ENCODE assay signal across 14 cellular contexts in the genomic region with DNA sequence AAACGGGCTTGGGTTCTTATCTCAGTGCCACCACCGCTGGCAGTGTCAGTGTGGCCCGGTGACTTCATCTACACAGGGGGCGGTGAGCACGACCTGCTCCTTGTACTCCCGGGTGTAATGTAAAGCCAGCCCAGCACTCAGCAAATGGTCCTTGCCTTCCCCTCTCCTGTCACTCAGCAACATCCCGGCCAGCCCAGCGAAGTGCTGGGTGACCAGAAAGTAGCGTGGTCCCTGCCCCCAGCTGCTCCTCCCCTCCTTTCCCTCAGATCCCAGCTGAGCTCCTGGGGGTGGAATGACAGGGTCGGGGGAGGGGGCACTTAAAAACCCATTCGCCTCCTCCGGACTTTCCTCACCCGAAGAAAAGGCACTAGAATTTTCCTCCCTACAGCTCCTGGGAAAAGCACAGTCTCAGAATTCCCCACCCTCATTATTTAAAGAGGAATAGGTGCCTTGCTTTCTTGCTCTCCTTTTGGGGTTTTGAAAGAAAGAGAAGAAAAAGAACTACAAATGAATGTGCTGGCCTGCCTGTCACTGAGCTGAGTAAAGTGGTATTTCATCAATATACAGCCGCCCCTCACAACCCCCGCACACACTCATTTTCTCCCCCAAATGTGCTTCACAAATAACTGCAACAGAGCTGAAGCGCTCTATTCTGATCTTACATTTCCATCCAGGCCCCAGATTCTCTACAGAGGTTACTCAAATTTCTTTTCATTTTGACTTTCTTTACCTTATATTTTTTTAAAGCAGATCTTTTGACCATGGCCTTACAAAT. TPM values are rescaled to one million over a fixed set of nuclear protein-coding genes. Genes with fewer than 3 reads are reported as not detected.
DNase-seq lines count a peak whose midpoint lies in the region; ATAC-seq lines count a peak whose summit lies in the region.
"Had no signal": no experiment of that assay in that cellular context is flagged by ENCODE, and none has a peak within 500 bp of the region (broad histone marks: within the 10 kb centered on the region; RNA-seq: fewer than 3 reads in every experiment).

No MANE protein-coding gene starts in this region.

- no peak overlapping the region for H4K91ac ChIP-seq in neuronal stem cell (ENCODE audit: low read depth, low read length, poor library complexity)

- H2AFZ ChIP-seq in neuronal stem cell (ENCODE audit: low read length): peak overlapping the region; percentile 46
- H2AFZ ChIP-seq: hepatocyte had no signal

- H3K27ac Mint-ChIP-seq in activated CD4-positive, alpha-beta memory T cell treated with anti-CD3 and anti-CD28 coated beads for 36 hours: peak overlapping the region; percentile 76
- H3K27ac Mint-ChIP-seq in activated CD4-positive, alpha-beta memory T cell treated with anti-CD3 and anti-CD28 coated beads, Interleukin-2, amount 10 ng/mL, durations not matched to agents 7 days and 5 days: no peak overlapping the region
- H3K27ac Mint-ChIP-seq in activated naive CD8-positive, alpha-beta T cell treated with anti-CD3 and anti-CD28 coated beads, Interleukin-2, amount 50 U/mL, for 24 hours: peak overlapping the region; percentile 72
- no peak overlapping the region for H3K27ac Mint-ChIP-seq in T-helper 2 cell treated with Interferon-gamma antibody and Interleukin-4, amounts not matched to agents 5 μg/mL and 100 μg/mL, for 36 hours

- no peaks in the 10 kb centered on the region for H3K36me3 Mint-ChIP-seq in activated CD4-positive, alpha-beta memory T cell treated with anti-CD3 and anti-CD28 coated beads for 36 hours
- no peaks in the 10 kb centered on the region for H3K36me3 Mint-ChIP-seq in activated CD4-positive, alpha-beta memory T cell treated with anti-CD3 and anti-CD28 coated beads, Interleukin-2, amount 10 ng/mL, durations not matched to agents 7 days and 5 days (ENCODE audit: low read depth)
- no peaks in the 10 kb centered on the region for H3K36me3 Mint-ChIP-seq in activated naive CD8-positive, alpha-beta T cell treated with anti-CD3 and anti-CD28 coated beads, Interleukin-2, amount 50 U/mL, for 24 hours (ENCODE audit: low read depth)
- no peaks in the 10 kb centered on the region for H3K36me3 Mint-ChIP-seq in T-helper 2 cell treated with Interferon-gamma antibody and Interleukin-4, amounts not matched to agents 5 μg/mL and 100 μg/mL, for 36 hours (ENCODE audit: low read depth)

- H4K8ac ChIP-seq in neuronal stem cell (ENCODE audit: low read depth, low read length): no peak overlapping the region

- H3K27me3 ChIP-seq in H7 (ENCODE audit: control insufficient read depth, insufficient read depth, low read length) (peaks cover 17% of the 10 kb centered on the region), neuronal stem cell (ENCODE audit: control insufficient read depth in 3 of 3, insufficient read depth in 3 of 3, low read depth in 1 of 3, low read length in 3 of 3) (peaks cover 0 to 17% (median 2%) of the 10 kb centered on the region in 3 experiments)

- H2BK5ac ChIP-seq in neuronal stem cell (ENCODE audit: low read length): peak overlapping the region; percentile 35

- H3K4me1 ChIP-seq in neuronal stem cell (ENCODE audit: control insufficient read depth in 2 of 2, insufficient read depth in 1 of 2, low read depth in 1 of 2, low read length in 2 of 2): peaks cover 27 to 32% of the 10 kb centered on the region in 2 donors

- no peak overlapping the region for H3K4me2 ChIP-seq in neuronal stem cell (ENCODE audit: insufficient read depth, low read length, poor library complexity, severe bottlenecking)
- H3K4me2 ChIP-seq: hepatocyte had no signal

- no peaks in the 10 kb centered on the region for H3K36me3 ChIP-seq in H7 (replicated peaks; ENCODE audit: control insufficient read depth, insufficient read depth, low read length)
- no peaks in the 10 kb centered on the region for H3K36me3 ChIP-seq in neuronal stem cell (replicated peaks in 1 of 2; ENCODE audit: control insufficient read depth in 2 of 2, insufficient read depth in 2 of 2, low read length in 2 of 2)
- H3K36me3 ChIP-seq: left ventricle myocardium inferior had no signal

- no peak overlapping the region for H3K4ac ChIP-seq in neuronal stem cell (ENCODE audit: low read length)

- peak overlapping the region; percentile 60 for H3K9ac ChIP-seq in neuronal stem cell (ENCODE audit: low read depth, low read length, poor library complexity)

- no peak overlapping the region for H2BK15ac ChIP-seq in neuronal stem cell (ENCODE audit: low read length)

- H3K9me3 ChIP-seq in neuronal stem cell (replicated peaks in 1 of 2; ENCODE audit: control insufficient read depth in 2 of 2, insufficient read depth in 1 of 2, low read depth in 1 of 2, low read length in 2 of 2): no peaks in the 10 kb centered on the region
- H3K9me3 ChIP-seq: left ventricle myocardium inferior had no signal

- DNase-seq in activated CD4-positive, alpha-beta memory T cell treated with anti-CD3 and anti-CD28 coated beads for 36 hours: peak; percentile 68
- no peak for DNase-seq in activated CD4-positive, alpha-beta memory T cell treated with anti-CD3 and anti-CD28 coated beads, Interleukin-2, amount 10 ng/mL, durations not matched to agents 7 days and 5 days
- peak; percentile 69 for DNase-seq in H7
- DNase-seq in activated naive CD8-positive, alpha-beta T cell treated with anti-CD3 and anti-CD28 coated beads, Interleukin-2, amount 50 U/mL, for 24 hours: no peak
- no peak for DNase-seq in neuronal stem cell (ENCODE audit: low spot score)
- DNase-seq in T-helper 2 cell treated with Interferon-gamma antibody and Interleukin-4, amounts not matched to agents 5 μg/mL and 100 μg/mL, for 36 hours (ENCODE audit: low spot score): no peak
- no peak for DNase-seq in NOMO-1 treated with dmso at 0.1 percent for 144 hours (lab: John Stamatoyannopoulos, UW; ENCODE audit: unreplicated experiment)
- no peak for DNase-seq in posterior vena cava (ENCODE audit: low spot score)
- DNase-seq: activated CD4-positive, CD25-positive, alpha-beta regulatory T cell; activated gamma-delta T cell treated with Interleukin-2 at 50 U/mL for 16 hours; left ventricle myocardium inferior; NCI-H2029 treated with DMSO at 0.1 percent for 48 hours had no signal

- peaks cover 24% of the 10 kb centered on the region for H3K27me3 Mint-ChIP-seq in activated CD4-positive, alpha-beta memory T cell treated with anti-CD3 and anti-CD28 coated beads for 36 hours
- peaks cover 25% of the 10 kb centered on the region for H3K27me3 Mint-ChIP-seq in activated CD4-positive, alpha-beta memory T cell treated with anti-CD3 and anti-CD28 coated beads, Interleukin-2, amount 10 ng/mL, durations not matched to agents 7 days and 5 days
- H3K27me3 Mint-ChIP-seq in activated naive CD8-positive, alpha-beta T cell treated with anti-CD3 and anti-CD28 coated beads, Interleukin-2, amount 50 U/mL, for 24 hours: peaks cover 19% of the 10 kb centered on the region
- peaks cover 5% of the 10 kb centered on the region for H3K27me3 Mint-ChIP-seq in T-helper 2 cell treated with Interferon-gamma antibody and Interleukin-4, amounts not matched to agents 5 μg/mL and 100 μg/mL, for 36 hours (ENCODE audit: low read depth)

- no peak overlapping the region for H2BK120ac ChIP-seq in neuronal stem cell (ENCODE audit: low read depth, low read length)

- peaks cover 5% of the 10 kb centered on the region for H3K79me1 ChIP-seq in neuronal stem cell (ENCODE audit: low read depth, low read length)

- H2AK5ac ChIP-seq in neuronal stem cell (ENCODE audit: low read depth, low read length): peak overlapping the region; percentile 76

- no peaks in the 10 kb centered on the region for H3K9me3 Mint-ChIP-seq in activated CD4-positive, alpha-beta memory T cell treated with anti-CD3 and anti-CD28 coated beads for 36 hours
- H3K9me3 Mint-ChIP-seq in activated CD4-positive, alpha-beta memory T cell treated with anti-CD3 and anti-CD28 coated beads, Interleukin-2, amount 10 ng/mL, durations not matched to agents 7 days and 5 days: no peaks in the 10 kb centered on the region
- no peaks in the 10 kb centered on the region for H3K9me3 Mint-ChIP-seq in activated naive CD8-positive, alpha-beta T cell treated with anti-CD3 and anti-CD28 coated beads, Interleukin-2, amount 50 U/mL, for 24 hours
- no peaks in the 10 kb centered on the region for H3K9me3 Mint-ChIP-seq in T-helper 2 cell treated with Interferon-gamma antibody and Interleukin-4, amounts not matched to agents 5 μg/mL and 100 μg/mL, for 36 hours

- peak overlapping the region; percentile 80 for H3K18ac ChIP-seq in neuronal stem cell (ENCODE audit: low read length)

- no peak overlapping the region for H2BK12ac ChIP-seq in neuronal stem cell (ENCODE audit: low read length)

- intact Hi-C loops in activated CD4-positive, alpha-beta memory T cell treated with anti-CD3 and anti-CD28 coated beads for 36 hours (cut with micrococcal nuclease): loop anchor here (1.0 to 2.0 kb wide), 2 partner anchors 14 to 78 kb away; no protein-coding TSS in a partner anchor
- intact Hi-C loops in posterior vena cava (cut with DNase I): no loop called here

- no peak overlapping the region for H3K4me3 Mint-ChIP-seq in activated CD4-positive, alpha-beta memory T cell treated with anti-CD3 and anti-CD28 coated beads for 36 hours
- no peak overlapping the region for H3K4me3 Mint-ChIP-seq in activated CD4-positive, alpha-beta memory T cell treated with anti-CD3 and anti-CD28 coated beads, Interleukin-2, amount 10 ng/mL, durations not matched to agents 7 days and 5 days
- H3K4me3 Mint-ChIP-seq in activated naive CD8-positive, alpha-beta T cell treated with anti-CD3 and anti-CD28 coated beads, Interleukin-2, amount 50 U/mL, for 24 hours: peak overlapping the region; percentile 29
- no peak overlapping the region for H3K4me3 Mint-ChIP-seq in T-helper 2 cell treated with Interferon-gamma antibody and Interleukin-4, amounts not matched to agents 5 μg/mL and 100 μg/mL, for 36 hours

- ATAC-seq in activated naive CD8-positive, alpha-beta T cell treated with anti-CD3 and anti-CD28 coated beads, Interleukin-2, amount 50 U/mL, for 24 hours: peak; percentile 66

- H3K4me3 ChIP-seq in H7 (ENCODE audit: insufficient read depth, low read depth, low read length): no peak overlapping the region
- no peak overlapping the region for H3K4me3 ChIP-seq in neuronal stem cell (ENCODE audit: low read length in 2 of 2)
- H3K4me3 ChIP-seq: hepatocyte, left ventricle myocardium inferior had no signal

- H3K23ac ChIP-seq in neuronal stem cell (ENCODE audit: low read depth, low read length, poor library complexity): peak overlapping the region; percentile 17

- H3K4me1 Mint-ChIP-seq in activated CD4-positive, alpha-beta memory T cell treated with anti-CD3 and anti-CD28 coated beads for 36 hours (ENCODE audit: low read depth): peaks cover 38% of the 10 kb centered on the region
- H3K4me1 Mint-ChIP-seq in activated CD4-positive, alpha-beta memory T cell treated with anti-CD3 and anti-CD28 coated beads, Interleukin-2, amount 10 ng/mL, durations not matched to agents 7 days and 5 days: peaks cover 14% of the 10 kb centered on the region
- peaks cover 68% of the 10 kb centered on the region for H3K4me1 Mint-ChIP-seq in activated naive CD8-positive, alpha-beta T cell treated with anti-CD3 and anti-CD28 coated beads, Interleukin-2, amount 50 U/mL, for 24 hours
- peaks cover 3% of the 10 kb centered on the region for H3K4me1 Mint-ChIP-seq in T-helper 2 cell treated with Interferon-gamma antibody and Interleukin-4, amounts not matched to agents 5 μg/mL and 100 μg/mL, for 36 hours (ENCODE audit: low read depth)

- CTCF ChIA-PET in activated CD4-positive, alpha-beta memory T cell treated with anti-CD3 and anti-CD28 coated beads for 36 hours (lab: Charles Lee): interaction anchor here (1.2 to 2.8 kb wide), 4 partner anchors 11 to 126 kb away, joined by 3 to 11 read pairs (median 5); no protein-coding TSS in a partner anchor
- CTCF ChIA-PET in activated CD4-positive, alpha-beta memory T cell treated with anti-CD3 and anti-CD28 coated beads, Interleukin-2, amount 10 ng/mL, durations not matched to agents 7 days and 5 days (lab: Charles Lee): interaction anchor here (0.7 to 2.0 kb wide), 2 partner anchors 15 to 258 kb away, joined by 3 to 8 read pairs; no protein-coding TSS in a partner anchor

- no peak overlapping the region for H3K27ac ChIP-seq in neuronal stem cell (replicated peaks; ENCODE audit: low read length)
- H3K27ac ChIP-seq: epithelial cell of prostate, hepatocyte had no signal

- WGBS in neuronal stem cell (ENCODE audit: extremely low coverage in 2 of 2, insufficient read length in 2 of 2, insufficient replicate concordance in 1 of 2), 2 donors: no CpG with 5 or more reads among the region's 16 CpGs

- H3K14ac ChIP-seq in neuronal stem cell (ENCODE audit: low read length): no peak overlapping the region

- POLR2A ChIA-PET in activated CD4-positive, alpha-beta memory T cell treated with anti-CD3 and anti-CD28 coated beads for 36 hours (lab: Charles Lee): interaction anchor here (1.3 kb wide), 1 partner anchor 13 kb away, joined by 4 read pairs; no protein-coding TSS in a partner anchor
- POLR2A ChIA-PET in activated CD4-positive, alpha-beta memory T cell treated with anti-CD3 and anti-CD28 coated beads, Interleukin-2, amount 10 ng/mL, durations not matched to agents 7 days and 5 days (lab: Charles Lee): no interaction called here

RNA-seq across cellular contexts. Expression of gene KCNN3, which starts 7.0 kb away (rescaled TPM):
- total RNA-seq in activated CD4-positive, alpha-beta memory T cell treated with anti-CD3 and anti-CD28 coated beads for 36 hours: under 1 TPM; 0.02 to 0.14 TPM
- total RNA-seq in activated CD4-positive, alpha-beta memory T cell treated with anti-CD3 and anti-CD28 coated beads, Interleukin-2, amount 10 ng/mL, durations not matched to agents 7 days and 5 days: under 1 TPM in 1 of 2 experiments, not detected in 1; 0.10 TPM
- 0.18 and 0.62 TPM in 2 replicates for total RNA-seq in H7 (2014; rRNA removed; shearing (Covaris generic))
- polyA plus RNA-seq in neuronal stem cell (2013, experiment 1 of 2): 3.7 TPM
- 4.2 TPM for polyA plus RNA-seq in neuronal stem cell (2013, experiment 2 of 2)
- 1 to 10 TPM; 1.9 to 2.0 TPM for total RNA-seq in posterior vena cava

Comparison
In these comparisons a context has a peak if more than half of its experiments do, and no peak if none do; other contexts are left out.
1. DNase-seq: peak in activated CD4-positive, alpha-beta memory T cell treated with anti-CD3 and anti-CD28 coated beads for 36 hours (single experiment) and H7 (single experiment); none in activated CD4-positive, alpha-beta memory T cell treated with anti-CD3 and anti-CD28 coated beads, Interleukin-2, amount 10 ng/mL, durations not matched to agents 7 days and 5 days (single experiment), activated naive CD8-positive, alpha-beta T cell treated with anti-CD3 and anti-CD28 coated beads, Interleukin-2, amount 50 U/mL, for 24 hours (single experiment), neuronal stem cell (single experiment), T-helper 2 cell treated with Interferon-gamma antibody and Interleukin-4, amounts not matched to agents 5 μg/mL and 100 μg/mL, for 36 hours (single experiment), NOMO-1 treated with dmso at 0.1 percent for 144 hours (single experiment) and posterior vena cava (single experiment).
2. H3K27ac Mint-ChIP-seq: peak in activated CD4-positive, alpha-beta memory T cell treated with anti-CD3 and anti-CD28 coated beads for 36 hours (single experiment) and activated naive CD8-positive, alpha-beta T cell treated with anti-CD3 and anti-CD28 coated beads, Interleukin-2, amount 50 U/mL, for 24 hours (single experiment); none in activated CD4-positive, alpha-beta memory T cell treated with anti-CD3 and anti-CD28 coated beads, Interleukin-2, amount 10 ng/mL, durations not matched to agents 7 days and 5 days (single experiment) and T-helper 2 cell treated with Interferon-gamma antibody and Interleukin-4, amounts not matched to agents 5 μg/mL and 100 μg/mL, for 36 hours (single experiment).